ENCODE assay signal across 16 cellular contexts in genomic region chr14:101953151-101953550, GRCh38. TPM values are rescaled to one million over a fixed set of nuclear protein-coding genes. Genes with fewer than 3 reads are reported as not detected.
DNase-seq lines count a peak whose midpoint lies in the region; ATAC-seq and TF ChIP-seq lines count a peak whose summit lies in the region.
"Had no signal": no experiment of that assay in that cellular context is flagged by ENCODE, and none has a peak within 500 bp of the region (broad histone marks: within the 10 kb centered on the region; RNA-seq: fewer than 3 reads in every experiment).

No MANE protein-coding gene starts in this region.

- H3K27me3 Mint-ChIP-seq in neural crest cell (ENCODE audit: low read depth), result peaks cover 1% of the 10 kb centered on the region

- H3K36me3 ChIP-seq in right atrium auricular region, result no peaks in the 10 kb centered on the region
- H3K36me3 ChIP-seq: MG63 had no signal

- H3K27ac Mint-ChIP-seq in neural crest cell (ENCODE audit: unreplicated experiment), result no peak overlapping the region

- no peak overlapping the region for H3K4me3 ChIP-seq in right atrium auricular region
- H3K4me3 ChIP-seq: MG63 had no signal

- H3K27me3 ChIP-seq in right atrium auricular region, result no peaks in the 10 kb centered on the region
- H3K27me3 ChIP-seq: MG63 had no signal

- peaks cover 12% of the 10 kb centered on the region for H3K4me1 Mint-ChIP-seq in neural crest cell

- peak; percentile 22 for DNase-seq in activated effector memory CD4-positive, alpha-beta T cell treated with anti-CD3 and anti-CD28 coated beads, Interleukin-2, amount 50 U/mL, for 16 hours
- DNase-seq in activated effector memory CD4-positive, alpha-beta T cell treated with Interleukin-2 at 50 U/mL for 16 hours, result no peak
- DNase-seq in NCI-H82 treated with DMSO at 0.1 percent for 48 hours (lab: John Stamatoyannopoulos, UW; ENCODE audit: unreplicated experiment), result peak; percentile 45
- DNase-seq in neural crest cell (ENCODE audit: low read depth, low spot score), result no peak
- DNase-seq in NCI-H2227 (lab: John Stamatoyannopoulos, UW; ENCODE audit: unreplicated experiment), result no peak
- DNase-seq in right atrium auricular region (ENCODE audit: low spot score), result no peak
- no peak for DNase-seq in NAMALWA (ENCODE audit: low spot score)
- DNase-seq: C1 segment of cervical spinal cord; Karpas-422; MG63; NCI-H1105 treated with DMSO at 0.1 percent for 48 hours; NCI-H187 treated with DMSO at 0.1 percent for 48 hours; NCI-H446 treated with DMSO at 0.1 percent for 48 hours; NK-92 treated with Interleukin-12 subunit alpha and Interleukin-12 subunit beta, amount 100 ng/mL, for 24 hours; SIG-M5 had no signal

- no peaks in the 10 kb centered on the region for H3K36me3 Mint-ChIP-seq in neural crest cell (ENCODE audit: low read depth)

- no peak overlapping the region for H3K27ac ChIP-seq in right atrium auricular region

- H3K9me3 Mint-ChIP-seq in neural crest cell, result no peaks in the 10 kb centered on the region

- TF ChIP-seq CTCF in neural crest cell (conservative IDR thresholded peaks at IDR 0.05) (no peak), right atrium auricular region (IDR thresholded peaks at IDR 0.05) (no peak)

- H3K4me1 ChIP-seq in right atrium auricular region, result peaks cover 0 to 16% of the 10 kb centered on the region in 2 donors

- no peak for ATAC-seq in HG02678 (IDR thresholded peaks at IDR 0.05; ENCODE audit: unreplicated experiment)

- H3K4me3 Mint-ChIP-seq in neural crest cell, result peak overlapping the region; percentile 54

- H3K9me3 ChIP-seq in right atrium auricular region, result no peaks in the 10 kb centered on the region
- H3K9me3 ChIP-seq: MG63 had no signal

RNA-seq across cellular contexts. Expression of gene DYNC1H1, which starts 11.2 kb away (rescaled TPM):
- total RNA-seq in neural crest cell, result 518 and 528 TPM in 2 replicates
- 100 to 1,000 TPM; 388 to 445 TPM for total RNA-seq in right atrium auricular region

Comparison
In these comparisons a context has a peak if more than half of its experiments do, and no peak if none do; other contexts are left out.
1. DNase-seq: peak in activated effector memory CD4-positive, alpha-beta T cell treated with anti-CD3 and anti-CD28 coated beads, Interleukin-2, amount 50 U/mL, for 16 hours (single experiment) and NCI-H82 treated with DMSO at 0.1 percent for 48 hours (single experiment); none in activated effector memory CD4-positive, alpha-beta T cell treated with Interleukin-2 at 50 U/mL for 16 hours (single experiment), neural crest cell (single experiment), NCI-H2227 (single experiment), right atrium auricular region (single experiment) and NAMALWA (single experiment).